In the genomic region with DNA sequence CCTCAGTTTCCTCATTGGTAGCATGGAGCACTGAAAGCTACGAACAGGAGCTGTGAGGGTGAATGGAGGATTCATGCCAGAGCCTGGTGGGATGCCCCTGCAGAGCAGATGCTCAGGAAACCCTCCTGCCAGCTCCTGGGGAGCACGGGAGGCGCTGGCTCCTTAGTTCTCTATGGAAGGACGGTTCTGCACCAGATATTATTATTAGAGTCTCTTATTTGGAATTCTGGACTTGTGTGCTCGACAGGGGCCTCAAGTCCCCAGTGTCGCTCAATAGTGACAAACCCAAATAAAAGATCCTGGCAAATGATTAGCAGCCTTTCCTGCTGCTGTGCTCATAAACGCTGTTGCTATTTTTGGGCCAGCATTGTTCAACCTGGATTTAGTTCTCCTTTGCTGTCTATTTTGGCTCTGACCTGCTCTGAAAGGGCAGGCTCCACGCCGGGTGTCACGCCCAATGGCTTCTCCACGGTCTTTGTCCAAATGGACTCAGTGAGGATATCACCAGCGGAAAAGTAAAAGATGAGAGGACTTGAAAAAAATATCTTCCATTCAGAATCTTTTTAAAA, we compare ENCODE assay signal across 12 cellular contexts. TPM values are rescaled to one million over a fixed set of nuclear protein-coding genes. Genes with fewer than 3 reads are reported as not detected.
DNase-seq lines count a peak whose midpoint lies in the region; ATAC-seq, FAIRE-seq and TF ChIP-seq lines count a peak whose summit lies in the region.
"Had no signal": no experiment of that assay in that cellular context is flagged by ENCODE, and none has a peak within 500 bp of the region (broad histone marks: within the 10 kb centered on the region; RNA-seq: fewer than 3 reads in every experiment).

No MANE protein-coding gene starts in this region.

- no peaks in the 10 kb centered on the region for H3K27me3 ChIP-seq in CD4-positive, alpha-beta memory T cell (ENCODE audit: insufficient read depth, low read length)
- H3K27me3 ChIP-seq in PC-3 (ENCODE audit: low read length) = no peaks in the 10 kb centered on the region
- no peaks in the 10 kb centered on the region for H3K27me3 ChIP-seq in endothelial cell of umbilical vein (ENCODE audit: control insufficient read depth in 2 of 2, insufficient read depth in 2 of 2, low read length in 2 of 2)
- H3K27me3 ChIP-seq in pancreas = no peaks in the 10 kb centered on the region

- no peaks in the 10 kb centered on the region for H3K27me3 Mint-ChIP-seq in CD4-positive, alpha-beta memory T cell

- H3K27ac Mint-ChIP-seq in CD4-positive, alpha-beta memory T cell = no peak overlapping the region

- no peaks in the 10 kb centered on the region for H3K9me3 ChIP-seq in CD4-positive, alpha-beta memory T cell (ENCODE audit: control insufficient read depth in 1 of 2, low read length in 2 of 2)
- H3K9me3 ChIP-seq in PC-3 (ENCODE audit: low read length) (no peaks in the 10 kb centered on the region), endothelial cell of umbilical vein (replicated peaks; ENCODE audit: control insufficient read depth, insufficient read depth, low read length) (no peaks in the 10 kb centered on the region), pancreas (no peaks in the 10 kb centered on the region)

- ATAC-seq in PC-3 = no peak
- ATAC-seq in pancreas = no peak
- ATAC-seq in GM21825 (IDR thresholded peaks at IDR 0.05; ENCODE audit: unreplicated experiment) = no peak

- no peak for TF ChIP-seq POLR2A in endothelial cell of umbilical vein (IDR thresholded peaks at IDR 0.05; ENCODE audit: low read depth, low read length)

- WGBS in pancreas, 2 donors = 60 to 65% methylated on average over 12 of the region's 12 CpGs

- peak overlapping the region in 7 of 8 donors; percentile 38 to 85 (median 76) for H3K4me3 Mint-ChIP-seq in CD4-positive, alpha-beta memory T cell

- peaks cover 96% of the 10 kb centered on the region for H3K4me1 ChIP-seq in CD4-positive, alpha-beta memory T cell (ENCODE audit: insufficient read depth, low read length)
- H3K4me1 ChIP-seq in PC-3 (ENCODE audit: insufficient read depth, low read length) (peaks cover 85% of the 10 kb centered on the region), endothelial cell of umbilical vein (ENCODE audit: control insufficient read depth, extremely low read depth, insufficient read depth, low read length) (peaks cover 81% of the 10 kb centered on the region), pancreas (peaks cover 46 to 83% (median 53%) of the 10 kb centered on the region in 3 donors)

- dilution Hi-C loops in endothelial cell of umbilical vein (cut with MboI; ENCODE audit: extremely low pct_ligation_motif_present, low sequenced_read_pairs) = no loop called here

- FAIRE-seq in endothelial cell of umbilical vein (lab: Jason Lieb, UNC) = no peak
- FAIRE-seq in pancreas (lab: Jason Lieb, UNC) = no peak

- no peaks in the 10 kb centered on the region for H3K9me1 ChIP-seq in endothelial cell of umbilical vein (replicated peaks; ENCODE audit: control insufficient read depth, extremely low read depth, insufficient read depth, low read length)

- peak overlapping the region in 1 of 2 donors; percentile 2 for H3K4me3 ChIP-seq in CD4-positive, alpha-beta memory T cell (ENCODE audit: low read length in 2 of 2)
- H3K4me3 ChIP-seq in PC-3 (ENCODE audit: low read length) (no peak overlapping the region), endothelial cell of umbilical vein (replicated peaks in 1 of 3; ENCODE audit: insufficient read depth in 1 of 3, low read depth in 1 of 3, low read length in 3 of 3) (no peak overlapping the region), pancreas (no peak overlapping the region)

- TF ChIP-seq CTCF in PC-3 (conservative IDR thresholded peaks at IDR 0.05; ENCODE audit: low read depth, low read length) (no peak), endothelial cell of umbilical vein (IDR thresholded peaks at IDR 0.05; ENCODE audit: extremely low read depth in 1 of 2, insufficient read depth in 1 of 2, low read depth in 1 of 2, low read length in 2 of 2) (no peak), pancreas (IDR thresholded peaks at IDR 0.05) (no peak)

- no peaks in the 10 kb centered on the region for H3K36me3 ChIP-seq in CD4-positive, alpha-beta memory T cell (ENCODE audit: insufficient read depth, low read length)
- H3K36me3 ChIP-seq in PC-3 (ENCODE audit: low read depth, low read length) (no peaks in the 10 kb centered on the region), endothelial cell of umbilical vein (ENCODE audit: control insufficient read depth in 2 of 2, extremely low read depth in 1 of 2, insufficient read depth in 2 of 2, low read length in 2 of 2) (no peaks in the 10 kb centered on the region), pancreas (no peaks in the 10 kb centered on the region)

- H3K9ac ChIP-seq in PC-3 (ENCODE audit: low read length) (peak overlapping the region; percentile 99), endothelial cell of umbilical vein (replicated peaks; ENCODE audit: extremely low read depth, insufficient read depth, low read length) (peak overlapping the region; percentile 26)

- H3K79me2 ChIP-seq in PC-3 (ENCODE audit: low read length) = peaks cover 6% of the 10 kb centered on the region; the same call in 1 of the 2 replicates
- H3K79me2 ChIP-seq in endothelial cell of umbilical vein (ENCODE audit: control insufficient read depth, insufficient read depth, low read length) = no peaks in the 10 kb centered on the region

- no peaks in the 10 kb centered on the region for H3K9me3 Mint-ChIP-seq in CD4-positive, alpha-beta memory T cell

- H3F3A ChIP-seq in PC-3 (ENCODE audit: low read length, unreplicated experiment) = peaks cover 3% of the 10 kb centered on the region

- POLR2A ChIA-PET in CD4-positive, alpha-beta memory T cell (lab: Charles Lee; ENCODE audit: partially characterized antibody) = interaction anchor here (1.0 to 17.8 kb wide), 15 partner anchors 20 to 267 kb away, joined by 3 to 1468 read pairs (median 9); a partner anchor contains a TSS
- POLR2A ChIA-PET in PC-3 (lab: Charles Lee; ENCODE audit: unreplicated experiment) (interaction anchor here (0.6 to 2.4 kb wide), 4 partner anchors 21 to 878 kb away, joined by 3 to 11 read pairs (median 5); a partner anchor contains a TSS), endothelial cell of umbilical vein (lab: Charles Lee) (interaction anchor here (1.1 to 4.3 kb wide), 2 partner anchors 23 to 962 kb away, joined by 3 to 26 read pairs; a partner anchor contains a TSS)

- H3K4me2 ChIP-seq in PC-3 (ENCODE audit: low read length) (no peak overlapping the region), endothelial cell of umbilical vein (ENCODE audit: insufficient read depth, low read length) (no peak overlapping the region)

- BruUV-seq in PC-3 (replicated peaks; lab: Mats Ljungman, UMichigan) = no TSS peak
- BruUV-seq in endothelial cell of umbilical vein (replicated peaks; lab: Mats Ljungman, UMichigan) = no TSS peak

- H4K20me1 ChIP-seq in PC-3 (ENCODE audit: low read length) (no peaks in the 10 kb centered on the region), endothelial cell of umbilical vein (replicated peaks; ENCODE audit: control insufficient read depth, extremely low read depth, insufficient read depth, low read length) (no peaks in the 10 kb centered on the region)

- intact Hi-C loops in CD4-positive, alpha-beta memory T cell (cut with micrococcal nuclease) = no loop called here
- intact Hi-C loops in PC-3 (cut with micrococcal nuclease) = loop anchor here (2.0 to 10.0 kb wide), 2 partner anchors 387 to 963 kb away; no protein-coding TSS in a partner anchor
- intact Hi-C loops in endothelial cell of umbilical vein (cut with micrococcal nuclease) = loop anchor here (1.0 to 2.0 kb wide), 2 partner anchors 545 to 855 kb away; no protein-coding TSS in a partner anchor
- intact Hi-C loops in pancreas (cut with DNase I) = no loop called here

- DNase-seq in CD4-positive, alpha-beta memory T cell = no peak
- no peak for DNase-seq in PC-3
- no peak for DNase-seq in endothelial cell of umbilical vein (ENCODE audit: low read depth, low spot score)
- DNase-seq in pancreas = no peak
- no peak for DNase-seq in COLO829 (ENCODE audit: low spot score)
- no peak for DNase-seq in NCI-H2029 (lab: John Stamatoyannopoulos, UW)
- no peak for DNase-seq in AG08395 (ENCODE audit: low spot score)
- DNase-seq: anterior cingulate cortex, GF-D8, hippocampal formation, NCI-H1436 treated with DMSO at 0.1 percent for 48 hours had no signal

- CTCF ChIA-PET in CD4-positive, alpha-beta memory T cell (lab: Charles Lee; ENCODE audit: partially characterized antibody) = interaction anchor here (0.8 to 4.1 kb wide), 4 partner anchors 24 to 69 kb away, joined by 3 to 39 read pairs (median 5); a partner anchor contains a TSS
- CTCF ChIA-PET in PC-3 (lab: Charles Lee) (no interaction called here), endothelial cell of umbilical vein (lab: Charles Lee) (interaction anchor here (1.0 kb wide), 1 partner anchor 849 kb away, joined by 3 read pairs; no protein-coding TSS in a partner anchor)

- peaks cover 0 to 91% (median 76%) of the 10 kb centered on the region in 4 donors for H3K4me1 Mint-ChIP-seq in CD4-positive, alpha-beta memory T cell

- peaks cover 0 to 8% of the 10 kb centered on the region in 2 donors for H3K36me3 Mint-ChIP-seq in CD4-positive, alpha-beta memory T cell

- no peaks in the 10 kb centered on the region for H3K9me2 ChIP-seq in PC-3 (replicated peaks; ENCODE audit: low read length)

- H3K27ac ChIP-seq in CD4-positive, alpha-beta memory T cell (ENCODE audit: low read depth, low read length) = peak overlapping the region; percentile 99
- H3K27ac ChIP-seq in PC-3 (ENCODE audit: low read length) (peak overlapping the region; percentile 100), endothelial cell of umbilical vein (ENCODE audit: insufficient read depth, low read depth, low read length) (peak overlapping the region; percentile 100), pancreas (peak overlapping the region in 3 of 4 donors; percentile 0 to 97 (median 96))

- no peak overlapping the region for H2AFZ ChIP-seq in PC-3 (ENCODE audit: low read length)
- H2AFZ ChIP-seq in endothelial cell of umbilical vein (ENCODE audit: low read depth, low read length) = no peak overlapping the region

TF ChIP-seq in endothelial cell of umbilical vein, 7 proteins besides CTCF, POLR2A, EP300 and RAD21 (continues in another document):
- TF ChIP-seq EZH2 (IDR thresholded peaks at IDR 0.05; ENCODE audit: borderline replicate concordance, low read depth, low read length, severe bottlenecking) = no peak

RNA-seq across cellular contexts. Expression of a gene that starts 23.0 kb away (rescaled TPM):
- total RNA-seq in CD4-positive, alpha-beta memory T cell = 100 to 1,000 TPM; 291 to 311 TPM
- 100 to 1,000 TPM; 814 to 865 TPM for polyA plus RNA-seq in CD4-positive, alpha-beta memory T cell
- total RNA-seq in PC-3 (2014; rRNA removed) (94.5 and 112 TPM in 2 replicates), endothelial cell of umbilical vein (307 and 330 TPM in 2 replicates), pancreas (100 to 1,000 TPM in 1 of 6 donors, 10 to 100 TPM in 5; 41.2 to 157 (median 70.5) TPM)
- polyA plus RNA-seq in endothelial cell of umbilical vein (144 and 183 TPM in 2 replicates), pancreas (10 to 100 TPM; 29.0 to 41.0 TPM)
- 117 and 146 TPM in 2 replicates for polyA plus RNA-seq in endothelial cell of umbilical vein (2011; cell fraction: cytosol; rRNA removed)
- 913 and 1,014 TPM in 2 replicates for polyA plus RNA-seq in endothelial cell of umbilical vein (2011; cell fraction: nucleus; rRNA removed)
- polyA plus RNA-seq in endothelial cell of umbilical vein (2012) = 258 and 323 TPM in 2 replicates
- 717 and 821 TPM in 2 replicates for polyA minus RNA-seq in endothelial cell of umbilical vein
- polyA minus RNA-seq in endothelial cell of umbilical vein (2011; cell fraction: cytosol; rRNA and poly(A)+ RNA removed) = 6.0 TPM
- polyA minus RNA-seq in endothelial cell of umbilical vein (2011; cell fraction: nucleus; rRNA and poly(A)+ RNA removed) = 1,291 and 1,303 TPM in 2 replicates

Comparison
In these comparisons a context has a peak if more than half of its experiments do, and no peak if none do; other contexts are left out.
1. intact Hi-C loops: an anchor here in PC-3 (2.0 to 10.0 kb wide) and endothelial cell of umbilical vein (1.0 to 2.0 kb wide); none called in CD4-positive, alpha-beta memory T cell and pancreas.